Comparison of ENCODE assay signal across 17 cellular contexts in genomic region chr2:168427451-168427850, GRCh38. TPM values are rescaled to one million over a fixed set of nuclear protein-coding genes. Genes with fewer than 3 reads are reported as not detected.
DNase-seq lines count a peak whose midpoint lies in the region; ATAC-seq, FAIRE-seq and TF ChIP-seq lines count a peak whose summit lies in the region.
"Had no signal": no experiment of that assay in that cellular context is flagged by ENCODE, and none has a peak within 500 bp of the region (broad histone marks: within the 10 kb centered on the region; RNA-seq: fewer than 3 reads in every experiment).

No MANE protein-coding gene starts in this region.

- H3K36me3 ChIP-seq in kidney epithelial cell (ENCODE audit: control insufficient read depth, insufficient read depth, low read length), result no peaks in the 10 kb centered on the region
- H3K36me3 ChIP-seq: SJSA1 had no signal

- no peak for DNase-seq in A549 (ENCODE audit: low read depth in 1 of 2, low spot score in 1 of 2)
- peak; percentile 89 for DNase-seq in HFF-Myc (ENCODE audit: extremely low read depth, low read depth)
- peak; percentile 90 for DNase-seq in brain pericyte (ENCODE audit: low read depth, low spot score)
- peak; percentile 32 for DNase-seq in kidney epithelial cell (ENCODE audit: low read depth)
- no peak for DNase-seq in NCI-H69 (lab: John Stamatoyannopoulos, UW)
- no peak for DNase-seq in amygdala (lab: John Stamatoyannopoulos, UW)
- DNase-seq: 8988T; activated CD8-positive, alpha-beta T cell treated with anti-CD3 and anti-CD28 coated beads for 36 hours; endodermal cell; mammary epithelial cell; NCI-H2227 treated with DMSO at 0.1 percent for 48 hours; occipital lobe; substantia nigra had no signal

- no peaks in the 10 kb centered on the region for H3K27me3 ChIP-seq in kidney epithelial cell (ENCODE audit: control insufficient read depth, insufficient read depth, low read length)
- H3K27me3 ChIP-seq: SJSA1 had no signal

- H3K4me2 ChIP-seq in A549, result no peak overlapping the region

- no peak for FAIRE-seq in A549 (lab: Jason Lieb, UNC)
- FAIRE-seq: bronchial epithelial cell had no signal

- TF ChIP-seq RAD21 in A549 (conservative IDR thresholded peaks at IDR 0.05 in 1 of 2, IDR thresholded peaks at IDR 0.05 in 1 of 2), result no peak

- H3K4me1 ChIP-seq in A549, result no peaks in the 10 kb centered on the region
- H3K4me1 ChIP-seq: SJSA1 had no signal

- TF ChIP-seq CTCF in A549 (IDR thresholded peaks at IDR 0.05) (no peak), HFF-Myc (IDR thresholded peaks at IDR 0.05; ENCODE audit: low read depth, low read length, missing control alignments) (no peak), kidney epithelial cell (IDR thresholded peaks at IDR 0.05; ENCODE audit: insufficient read depth, low read length, poor library complexity, severe bottlenecking) (no peak)

- no peaks in the 10 kb centered on the region for H3K9me3 ChIP-seq in A549
- H3K9me3 ChIP-seq: SJSA1 had no signal

- 31% methylated on average over 3 of the region's 3 CpGs for WGBS in A549 (ENCODE audit: missing lambda C conversion rate)

- POLR2A ChIA-PET in A549 (lab: Yijun Ruan, JAX), result no interaction called here

- CTCF ChIA-PET in A549 (lab: Yijun Ruan, JAX), result no interaction called here

- TF ChIP-seq EP300 in A549 (IDR thresholded peaks at IDR 0.05), result no peak

- H3K4me3 ChIP-seq in A549 (no peak overlapping the region), HFF-Myc (replicated peaks; ENCODE audit: low read depth, low read length) (no peak overlapping the region), kidney epithelial cell (ENCODE audit: low read depth, low read length) (no peak overlapping the region)
- H3K4me3 ChIP-seq: SJSA1 had no signal

- no peak overlapping the region for H3K27ac ChIP-seq in A549
- H3K27ac ChIP-seq: SJSA1 had no signal

- TF ChIP-seq POLR2A in A549 (IDR thresholded peaks at IDR 0.05; ENCODE audit: low read length) (no peak), GM18505 (IDR thresholded peaks at IDR 0.05; ENCODE audit: borderline replicate concordance, extremely low read depth, insufficient read depth, insufficient read length) (no peak)

- ATAC-seq in A549 (no peak), HG03457 (IDR thresholded peaks at IDR 0.05; ENCODE audit: unreplicated experiment) (no peak), GM18505 (IDR thresholded peaks at IDR 0.05; ENCODE audit: unreplicated experiment) (no peak)
- ATAC-seq: activated CD8-positive, alpha-beta T cell treated with anti-CD3 and anti-CD28 coated beads for 36 hours had no signal

TF ChIP-seq in A549, 52 proteins besides CTCF, POLR2A, EP300 and RAD21:
- TF ChIP-seq MAFK (IDR thresholded peaks at IDR 0.05; ENCODE audit: partially characterized antibody) (peak; percentile 94), RCOR1 (IDR thresholded peaks at IDR 0.05; ENCODE audit: low read depth, low read length) (no peak)
TF ChIP-seq in A549: peak in this region for 1.

RNA-seq across cellular contexts. Expression of gene CERS6, which starts 28.6 kb away (rescaled TPM):
- 16.9 and 19.0 TPM in 2 replicates for polyA plus RNA-seq in A549 (2011; rRNA removed)
- polyA plus RNA-seq in A549 (2012; cell fraction: cytosol; rRNA removed), result 2.9 and 3.7 TPM in 2 replicates
- 1.7 and 3.2 TPM in 2 replicates for polyA plus RNA-seq in A549 (2012; cell fraction: nucleus; rRNA removed)
- 10.9 to 12.0 TPM (median 11.6 TPM) in 3 replicates for polyA plus RNA-seq in A549 (2017; fragmentation: RNase III; extraction: RNeasy Plus Mini Kit Qiagen cat#74134 plus additional on column Dnase treatment)
- polyA minus RNA-seq in A549 (2011; rRNA and poly(A)+ RNA removed), result 12.8 and 13.0 TPM in 2 replicates
- total RNA-seq in kidney epithelial cell, result 17.5 and 17.7 TPM in 2 replicates

Comparison
In these comparisons a context has a peak if more than half of its experiments do, and no peak if none do; other contexts are left out.
1. DNase-seq: peak in HFF-Myc (single experiment), brain pericyte (single experiment) and kidney epithelial cell (single experiment); none in A549 (0 of 2), NCI-H69 (single experiment) and amygdala (0 of 56).